In genomic region chr15:65900488-65900887, GRCh38 we compare ENCODE assay signal across 32 cellular contexts.
"Had no signal": no experiment of that assay in that cellular context is flagged by ENCODE, and none has a peak within 500 bp of the region (broad histone marks: within the 10 kb centered on the region; RNA-seq: fewer than 3 reads in every experiment).

No MANE protein-coding gene starts in this region.

- H3K27me3 Mint-ChIP-seq: activated CD4-positive, alpha-beta memory T cell treated with anti-CD3 and anti-CD28 coated beads for 36 hours; activated CD4-positive, alpha-beta T cell treated with anti-CD3 and anti-CD28 coated beads, Interleukin-2, amount 10 ng/mL, durations not matched to agents 24 days and 14 days; activated naive CD8-positive, alpha-beta T cell; naive B cell; stimulated activated naive CD8-positive, alpha-beta T cell treated with anti-CD3 and anti-CD28 coated beads, Interleukin-15, Interleukin-2, amounts not matched to agents 100 ng/mL and 50 ng/mL, for 24 hours had no signal

- DNase-seq: activated CD4-positive, alpha-beta memory T cell treated with anti-CD3 and anti-CD28 coated beads for 36 hours; activated CD4-positive, alpha-beta T cell treated with anti-CD3 and anti-CD28 coated beads, Interleukin-2, amount 10 ng/mL, durations not matched to agents 24 days and 14 days; activated CD8-positive, alpha-beta memory T cell treated with anti-CD3 and anti-CD28 coated beads, Interleukin-2, amount 50 U/mL, for 4 hours; activated gamma-delta T cell; activated T-cell treated with anti-CD3 and anti-CD28 coated beads, Interleukin-2, amount 50 U/mL, for 1 hour; aorta; body of pancreas; cerebellar nuclear complex; colonic mucosa; dorsolateral prefrontal cortex; effector memory CD4-positive, alpha-beta T cell; gastrocnemius medialis; glutamatergic neuron; kidney; left colon; naive B cell; nephron progenitor cell; ovary; retina; stimulated activated CD4-positive, alpha-beta T cell treated with anti-CD3 and anti-CD28 coated beads, Interleukin-12 subunit alpha, Interleukin-12 subunit beta, amount 100 ng/mL, for 4 hours; stimulated activated CD4-positive, alpha-beta T cell treated with anti-CD3 and anti-CD28 coated beads, Interleukin-4, amount 100 ng/mL, for 1 hour; T-helper 1 cell; WERI-Rb-1 had no signal

- H3K9me3 Mint-ChIP-seq: activated CD4-positive, alpha-beta memory T cell treated with anti-CD3 and anti-CD28 coated beads for 36 hours; activated CD4-positive, alpha-beta T cell treated with anti-CD3 and anti-CD28 coated beads, Interleukin-2, amount 10 ng/mL, durations not matched to agents 24 days and 14 days; activated T-helper 1 cell treated with anti-CD3 and anti-CD28 coated beads, Interleukin-12 subunit alpha, Interleukin-12 subunit beta, Interleukin-2, Interleukin-4 antibody, amounts not matched to agents 30 ng/mL and 10 ng/mL and 1 ng/mL, durations not matched to agents 14 hours and 24 hours and 36 hours; mesothelial cell of epicardium; naive B cell; nephron progenitor cell; stimulated activated naive CD8-positive, alpha-beta T cell treated with anti-CD3 and anti-CD28 coated beads, Interleukin-15, Interleukin-2, amounts not matched to agents 100 ng/mL and 50 ng/mL, for 24 hours; T-helper 2 cell treated with Interferon-gamma antibody and Interleukin-4, amounts not matched to agents 5 μg/mL and 100 μg/mL, for 36 hours had no signal

- H3K27ac ChIP-seq: adrenal gland, body of pancreas, colonic mucosa, dorsolateral prefrontal cortex, gastrocnemius medialis, ovary, prostate gland, thoracic aorta, vagina, WERI-Rb-1 had no signal

- H3K27ac Mint-ChIP-seq: activated CD4-positive, alpha-beta memory T cell treated with anti-CD3 and anti-CD28 coated beads for 36 hours; activated CD4-positive, alpha-beta T cell treated with anti-CD3 and anti-CD28 coated beads, Interleukin-2, amount 10 ng/mL, durations not matched to agents 24 days and 14 days; activated naive CD8-positive, alpha-beta T cell; activated T-helper 1 cell treated with anti-CD3 and anti-CD28 coated beads, Interleukin-12 subunit alpha, Interleukin-12 subunit beta, Interleukin-2, Interleukin-4 antibody, amounts not matched to agents 30 ng/mL and 10 ng/mL and 1 ng/mL, durations not matched to agents 14 hours and 24 hours and 36 hours; mesothelial cell of epicardium; nephron progenitor cell; T-helper 2 cell treated with Interferon-gamma antibody and Interleukin-4, amounts not matched to agents 5 μg/mL and 100 μg/mL, for 36 hours had no signal

- H3K4me3 Mint-ChIP-seq: activated CD4-positive, alpha-beta memory T cell treated with anti-CD3 and anti-CD28 coated beads for 36 hours; activated CD4-positive, alpha-beta T cell treated with anti-CD3 and anti-CD28 coated beads, Interleukin-2, amount 10 ng/mL, durations not matched to agents 24 days and 14 days; activated naive CD8-positive, alpha-beta T cell; activated T-helper 1 cell treated with anti-CD3 and anti-CD28 coated beads, Interleukin-12 subunit alpha, Interleukin-12 subunit beta, Interleukin-2, Interleukin-4 antibody, amounts not matched to agents 30 ng/mL and 10 ng/mL and 1 ng/mL, durations not matched to agents 14 hours and 24 hours and 36 hours; mesothelial cell of epicardium; naive B cell; nephron progenitor cell; stimulated activated naive CD8-positive, alpha-beta T cell treated with anti-CD3 and anti-CD28 coated beads, Interleukin-15, Interleukin-2, amounts not matched to agents 100 ng/mL and 50 ng/mL, for 24 hours; T-helper 2 cell treated with Interferon-gamma antibody and Interleukin-4, amounts not matched to agents 5 μg/mL and 100 μg/mL, for 36 hours had no signal
